1 cellular context compared by ENCODE assay signal in genomic region chr19:7943444-7944176, GRCh38.
TF ChIP-seq lines count a peak whose summit lies in the region.

A gene with protein sequence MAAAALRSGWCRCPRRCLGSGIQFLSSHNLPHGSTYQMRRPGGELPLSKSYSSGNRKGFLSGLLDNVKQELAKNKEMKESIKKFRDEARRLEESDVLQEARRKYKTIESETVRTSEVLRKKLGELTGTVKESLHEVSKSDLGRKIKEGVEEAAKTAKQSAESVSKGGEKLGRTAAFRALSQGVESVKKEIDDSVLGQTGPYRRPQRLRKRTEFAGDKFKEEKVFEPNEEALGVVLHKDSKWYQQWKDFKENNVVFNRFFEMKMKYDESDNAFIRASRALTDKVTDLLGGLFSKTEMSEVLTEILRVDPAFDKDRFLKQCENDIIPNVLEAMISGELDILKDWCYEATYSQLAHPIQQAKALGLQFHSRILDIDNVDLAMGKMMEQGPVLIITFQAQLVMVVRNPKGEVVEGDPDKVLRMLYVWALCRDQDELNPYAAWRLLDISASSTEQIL (minus strand): TSS chr19:7943666. CDS start chr19:7943651, 15 bp downstream.

TF ChIP-seq in SK-N-SH, 30 proteins besides CTCF, POLR2A, EP300 and RAD21 (continued from another document):
- TF ChIP-seq RXRA (IDR thresholded peaks at IDR 0.05; ENCODE audit: borderline replicate concordance, low read depth) (no peak), RCOR1 (IDR thresholded peaks at IDR 0.05; ENCODE audit: low read length) (no peak), RFX5 (IDR thresholded peaks at IDR 0.05; ENCODE audit: low read length) (peak; percentile 78), SMC3 (IDR thresholded peaks at IDR 0.05; ENCODE audit: low read depth, low read length) (no peak), MAX (IDR thresholded peaks at IDR 0.05; ENCODE audit: low read depth) (peak; percentile 89), EZH2phosphoT487 (IDR thresholded peaks at IDR 0.05; ENCODE audit: borderline replicate concordance, low read depth) (no peak), FOXM1 (IDR thresholded peaks at IDR 0.05; ENCODE audit: low read depth) (no peak), NFIC (IDR thresholded peaks at IDR 0.05; ENCODE audit: borderline replicate concordance) (no peak), TCF12 (IDR thresholded peaks at IDR 0.05) (no peak), TEAD4 (IDR thresholded peaks at IDR 0.05; ENCODE audit: borderline replicate concordance, insufficient read depth) (no peak)
